In genomic region chr1:217369996-217370551, GRCh38 we compare ENCODE assay signal across 19 cellular contexts.
DNase-seq lines count a peak whose midpoint lies in the region; ATAC-seq, FAIRE-seq and TF ChIP-seq lines count a peak whose summit lies in the region.
"Had no signal": no experiment of that assay in that cellular context is flagged by ENCODE, and none has a peak within 500 bp of the region (broad histone marks: within the 10 kb centered on the region; RNA-seq: fewer than 3 reads in every experiment).

No MANE protein-coding gene starts in this region.

- FAIRE-seq in GM12891 (lab: Jason Lieb, UNC), result no peak

- H2BK12ac ChIP-seq in H9 (ENCODE audit: insufficient read length, low read depth, low read length), result no peak overlapping the region

- WGBS in H9 (ENCODE audit: extremely low coverage, insufficient read length, low lambda C conversion rate), result no CpG with 5 or more reads among the region's 9 CpGs
- WGBS in prostate gland, result 83% methylated on average over 9 of the region's 9 CpGs

- H2AK5ac ChIP-seq in H9 (ENCODE audit: insufficient read length, low read length), result no peak overlapping the region

- no peak overlapping the region for H3K9ac ChIP-seq in H9 (ENCODE audit: extremely low read depth, insufficient read length, low read length)
- no peak overlapping the region for H3K9ac ChIP-seq in MM.1S (ENCODE audit: low read length)

- H3K27ac Mint-ChIP-seq in H9, result no peak overlapping the region
- H3K27ac Mint-ChIP-seq: activated B cell treated with CpG ODN at 0.5 μM for 24 hours; dendritic cell treated with granulocyte-macrophage colony-stimulating factor and Interleukin-4, amounts not matched to agents 40 ng/mL and 50 ng/mL, for 4 days; T-cell had no signal

- no peak overlapping the region for H3K14ac ChIP-seq in H9 (ENCODE audit: insufficient read depth, low read length)

- H3K4ac ChIP-seq in H9 (ENCODE audit: low read depth, low read length), result no peak overlapping the region

- H4K20me1 ChIP-seq in H9 (ENCODE audit: control insufficient read depth, insufficient read depth, insufficient read length) (no peaks in the 10 kb centered on the region), MM.1S (ENCODE audit: insufficient read depth, low read length) (no peaks in the 10 kb centered on the region)

- H3K4me2 ChIP-seq in H9 (ENCODE audit: insufficient read depth, insufficient read length, low read length), result peak overlapping the region; percentile 51
- H3K4me2 ChIP-seq in MM.1S (ENCODE audit: low read depth, low read length), result peak overlapping the region; percentile 36; the same call in 1 of the 2 replicates
- H3K4me2 ChIP-seq: smooth muscle cell had no signal

- TF ChIP-seq POLR2A in GM12891 (IDR thresholded peaks at IDR 0.05; ENCODE audit: low read depth, low read length) (no peak), prostate gland (IDR thresholded peaks at IDR 0.05) (no peak)

- no peak overlapping the region for H2BK120ac ChIP-seq in H9 (ENCODE audit: low read depth, low read length, poor library complexity, severe bottlenecking)

- no peaks in the 10 kb centered on the region for H3K9me2 ChIP-seq in MM.1S (replicated peaks; ENCODE audit: insufficient read depth, low read length)

- H3K79me1 ChIP-seq in H9 (ENCODE audit: insufficient read depth, low read depth, low read length, poor library complexity, severe bottlenecking), result no peaks in the 10 kb centered on the region

- H3K27ac ChIP-seq in H9 (ENCODE audit: insufficient read length, low read depth, low read length), result no peak overlapping the region
- no peak overlapping the region for H3K27ac ChIP-seq in MM.1S (ENCODE audit: low read length)
- H3K27ac ChIP-seq in prostate gland, result no peak overlapping the region
- H3K27ac ChIP-seq: upper lobe of right lung had no signal

- H4K91ac ChIP-seq in H9 (ENCODE audit: insufficient read length, low read depth, low read length), result no peak overlapping the region

- no peak overlapping the region for H4K8ac ChIP-seq in H9 (replicated peaks; ENCODE audit: insufficient read length, low read depth, low read length)

- H4K5ac ChIP-seq in H9 (ENCODE audit: insufficient read length, low read depth, low read length), result no peak overlapping the region

- no peak overlapping the region for H3K56ac ChIP-seq in H9 (ENCODE audit: insufficient read length, low read depth, low read length)

- peak; percentile 6 for ATAC-seq in GM19025 (IDR thresholded peaks at IDR 0.05; ENCODE audit: low read depth, unreplicated experiment)
- no peak for ATAC-seq in HG02884 (IDR thresholded peaks at IDR 0.05; ENCODE audit: unreplicated experiment)
- ATAC-seq: T-cell, upper lobe of right lung had no signal

- H3K36me3 ChIP-seq in MM.1S (replicated peaks; ENCODE audit: insufficient read depth, low read length) (no peaks in the 10 kb centered on the region), prostate gland (no peaks in the 10 kb centered on the region)
- H3K36me3 ChIP-seq: upper lobe of right lung had no signal

- H2BK15ac ChIP-seq in H9 (ENCODE audit: low read depth, low read length), result no peak overlapping the region

- intact Hi-C loops in prostate gland (cut with DNase I), result no loop called here

- peaks cover 43 to 47% of the 10 kb centered on the region in 2 experiments for H3K4me1 Mint-ChIP-seq in H9

- peaks cover 0 to 5% of the 10 kb centered on the region in 2 experiments; a peak in 1 of 5 replicates for H3K9me3 Mint-ChIP-seq in H9
- H3K9me3 Mint-ChIP-seq: activated B cell treated with CpG ODN at 0.5 μM for 24 hours, T-cell had no signal

- H3K23ac ChIP-seq in H9 (ENCODE audit: insufficient read length, low read depth, low read length), result no peak overlapping the region

- H3K4me3 Mint-ChIP-seq in H9, result no peak overlapping the region
- H3K4me3 Mint-ChIP-seq: dendritic cell treated with granulocyte-macrophage colony-stimulating factor and Interleukin-4, amounts not matched to agents 40 ng/mL and 50 ng/mL, for 4 days; T-cell had no signal

- H3K79me2 ChIP-seq in H9 (ENCODE audit: insufficient read depth, low read length) (no peaks in the 10 kb centered on the region), MM.1S (ENCODE audit: low read length) (no peaks in the 10 kb centered on the region)

- H2BK20ac ChIP-seq in H9 (ENCODE audit: low read depth, low read length, poor library complexity, severe bottlenecking), result no peak overlapping the region

- H3T11ph ChIP-seq in H9 (ENCODE audit: low read length), result no peak overlapping the region

- no peaks in the 10 kb centered on the region for H3K23me2 ChIP-seq in H9 (ENCODE audit: insufficient read length, low read depth, low read length, poor library complexity, severe bottlenecking)

- DNase-seq in H9 (no peak), MM.1S (no peak), fibroblast of mammary gland (ENCODE audit: low read depth) (peak; percentile 6), GM12891 (ENCODE audit: insufficient read length, low spot score) (no peak), prostate gland (ENCODE audit: low spot score) (no peak), G401 (ENCODE audit: low spot score) (no peak)
- DNase-seq: activated B cell treated with CpG ODN at 0.5 μM for 24 hours; activated gamma-delta T cell; Calu3; KBM-7; NCI-H446; nucleus accumbens; stimulated activated naive CD4-positive, alpha-beta T cell treated with Interleukin-2 at 50 U/mL for 16 hours; T-cell; upper lobe of right lung had no signal

- H2AFZ ChIP-seq in H9 (ENCODE audit: low read length) (no peak overlapping the region), MM.1S (ENCODE audit: low read length) (no peak overlapping the region)

- H3K4me3 ChIP-seq in MM.1S (ENCODE audit: low read length), result no peak overlapping the region
- H3K4me3 ChIP-seq in fibroblast of mammary gland (ENCODE audit: control insufficient read depth, low read depth, low read length), result no peak overlapping the region
- no peak overlapping the region for H3K4me3 ChIP-seq in prostate gland
- H3K4me3 ChIP-seq: smooth muscle cell, upper lobe of right lung had no signal

- H3F3A ChIP-seq in MM.1S (ENCODE audit: insufficient read depth, low read length), result no peaks in the 10 kb centered on the region

- no peaks in the 10 kb centered on the region for H3K9me3 ChIP-seq in H9 (ENCODE audit: control insufficient read depth, low read depth, low read length)
- H3K9me3 ChIP-seq in MM.1S (replicated peaks; ENCODE audit: insufficient read depth, low read length), result no peaks in the 10 kb centered on the region
- H3K9me3 ChIP-seq in prostate gland, result no peaks in the 10 kb centered on the region
- H3K9me3 ChIP-seq: upper lobe of right lung had no signal

- peaks cover 53% of the 10 kb centered on the region for H3K27me3 Mint-ChIP-seq in H9 (ENCODE audit: low read depth)
- H3K27me3 Mint-ChIP-seq: activated B cell treated with CpG ODN at 0.5 μM for 24 hours; dendritic cell treated with granulocyte-macrophage colony-stimulating factor and Interleukin-4, amounts not matched to agents 40 ng/mL and 50 ng/mL, for 4 days; T-cell had no signal

- H3K36me3 Mint-ChIP-seq in H9 (ENCODE audit: insufficient read depth in 1 of 3, low read depth in 3 of 3), result peaks cover 0 to 3% (median 0%) of the 10 kb centered on the region in 3 experiments; a peak in 1 of 7 replicates
- H3K36me3 Mint-ChIP-seq: T-cell had no signal

- H3K4me1 ChIP-seq in H9 (ENCODE audit: insufficient read depth, low read length) (peaks cover 16% of the 10 kb centered on the region), MM.1S (ENCODE audit: low read length) (no peaks in the 10 kb centered on the region), prostate gland (replicated peaks) (no peaks in the 10 kb centered on the region)
- H3K4me1 ChIP-seq: upper lobe of right lung had no signal

- no peak overlapping the region for H2BK5ac ChIP-seq in H9 (ENCODE audit: insufficient read length, low read length)

- TF ChIP-seq CTCF in H9 (conservative IDR thresholded peaks at IDR 0.05) (no peak), MM.1S (IDR thresholded peaks at IDR 0.05; ENCODE audit: low read length) (no peak), fibroblast of mammary gland (conservative IDR thresholded peaks at IDR 0.05; ENCODE audit: control insufficient read depth, insufficient read depth, low read depth, low read length) (no peak), prostate gland (IDR thresholded peaks at IDR 0.05) (no peak)

- in situ Hi-C loops in G401 (cut with HindIII; ENCODE audit: low sequenced_read_pairs), result no loop called here

- no peak overlapping the region for H3K18ac ChIP-seq in H9 (ENCODE audit: insufficient read length, low read depth, low read length)

- peaks cover 2% of the 10 kb centered on the region; the same call in 1 of the 2 replicates for H3K27me3 ChIP-seq in H9 (ENCODE audit: insufficient read depth, low read length)
- no peaks in the 10 kb centered on the region for H3K27me3 ChIP-seq in MM.1S (replicated peaks; ENCODE audit: insufficient read depth, low read length)
- H3K27me3 ChIP-seq in prostate gland (replicated peaks; ENCODE audit: insufficient read depth), result no peaks in the 10 kb centered on the region
- H3K27me3 ChIP-seq: upper lobe of right lung had no signal

TF ChIP-seq in GM12891, 5 proteins besides CTCF, POLR2A, EP300 and RAD21:
- TF ChIP-seq PAX5 (IDR thresholded peaks at IDR 0.05; ENCODE audit: insufficient read depth, low read length, severe bottlenecking) (no peak), TAF1 (IDR thresholded peaks at IDR 0.05; ENCODE audit: low read depth, low read length) (no peak), POLR2AphosphoS5 (IDR thresholded peaks at IDR 0.05; ENCODE audit: low read depth, low read length) (no peak), SPI1 (IDR thresholded peaks at IDR 0.05; ENCODE audit: low read depth, low read length) (no peak), POU2F2 (IDR thresholded peaks at IDR 0.05; ENCODE audit: low read depth, low read length) (no peak)
